Comparison of ENCODE assay signal across 8 cellular contexts in the genomic region with DNA sequence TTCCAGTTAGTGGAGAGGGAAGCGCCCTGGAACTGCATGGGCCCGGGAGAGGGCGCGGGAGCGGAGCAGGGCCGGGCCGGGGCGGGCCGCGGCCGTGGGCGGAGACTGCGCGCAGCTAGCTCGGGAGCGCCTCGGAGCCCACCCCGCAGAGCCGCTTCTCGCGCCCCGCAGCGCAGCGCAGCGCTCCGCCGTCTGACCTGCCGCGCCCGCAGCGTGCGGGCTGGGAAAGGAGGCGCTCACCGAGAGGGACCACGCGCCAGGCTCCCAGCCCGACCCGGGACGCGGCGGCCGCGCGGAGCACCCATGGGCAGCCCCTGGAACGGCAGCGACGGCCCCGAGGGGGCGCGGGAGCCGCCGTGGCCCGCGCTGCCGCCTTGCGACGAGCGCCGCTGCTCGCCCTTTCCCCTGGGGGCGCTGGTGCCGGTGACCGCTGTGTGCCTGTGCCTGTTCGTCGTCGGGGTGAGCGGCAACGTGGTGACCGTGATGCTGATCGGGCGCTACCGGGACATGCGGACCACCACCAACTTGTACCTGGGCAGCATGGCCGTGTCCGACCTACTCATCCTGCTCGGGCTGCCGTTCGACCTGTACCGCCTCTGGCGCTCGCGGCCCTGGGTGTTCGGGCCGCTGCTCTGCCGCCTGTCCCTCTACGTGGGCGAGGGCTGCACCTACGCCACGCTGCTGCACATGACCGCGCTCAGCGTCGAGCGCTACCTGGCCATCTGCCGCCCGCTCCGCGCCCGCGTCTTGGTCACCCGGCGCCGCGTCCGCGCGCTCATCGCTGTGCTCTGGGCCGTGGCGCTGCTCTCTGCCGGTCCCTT. TPM values are rescaled to one million over a fixed set of nuclear protein-coding genes. Genes with fewer than 3 reads are reported as not detected.
DNase-seq lines count a peak whose midpoint lies in the region; TF ChIP-seq lines count a peak whose summit lies in the region.

A gene with protein sequence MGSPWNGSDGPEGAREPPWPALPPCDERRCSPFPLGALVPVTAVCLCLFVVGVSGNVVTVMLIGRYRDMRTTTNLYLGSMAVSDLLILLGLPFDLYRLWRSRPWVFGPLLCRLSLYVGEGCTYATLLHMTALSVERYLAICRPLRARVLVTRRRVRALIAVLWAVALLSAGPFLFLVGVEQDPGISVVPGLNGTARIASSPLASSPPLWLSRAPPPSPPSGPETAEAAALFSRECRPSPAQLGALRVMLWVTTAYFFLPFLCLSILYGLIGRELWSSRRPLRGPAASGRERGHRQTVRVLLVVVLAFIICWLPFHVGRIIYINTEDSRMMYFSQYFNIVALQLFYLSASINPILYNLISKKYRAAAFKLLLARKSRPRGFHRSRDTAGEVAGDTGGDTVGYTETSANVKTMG (plus strand): TSS at position 304 of the 821 bp plus-strand sequence. CDS start 0 bp downstream, at position 304.

- H3K27ac ChIP-seq in ascending aorta (no peak within 1 kb of the TSS), skin epidermis (no peak within 1 kb of the TSS)

- H3K4me1 ChIP-seq in NT2/D1 (ENCODE audit: insufficient read depth, insufficient read length) (no peaks in the 10 kb centered on the region), ascending aorta (no peaks in the 10 kb centered on the region)

- DNase-seq in GM13976 (ENCODE audit: low spot score): peak; percentile 67
- DNase-seq in NT2/D1 (ENCODE audit: low read depth, low spot score): no peak
- DNase-seq in ascending aorta (ENCODE audit: low spot score in 2 of 2): no peak
- no peak for DNase-seq in NCI-H1048 (lab: John Stamatoyannopoulos, UW)
- DNase-seq in middle frontal gyrus (ENCODE audit: extremely low spot score, low spot score): no peak
- no peak for DNase-seq in KG1 (lab: John Stamatoyannopoulos, UW)

- TF ChIP-seq CTCF in GM13976 (IDR thresholded peaks at IDR 0.05; ENCODE audit: borderline replicate concordance, control extremely low read depth, extremely low read depth, insufficient read depth, missing control alignments) (no peak), ascending aorta (IDR thresholded peaks at IDR 0.05) (no peak)

- H3K4me3 ChIP-seq in NT2/D1 (ENCODE audit: insufficient read length, low read depth) (peak within 1 kb of the TSS; percentile 21), ascending aorta (peak within 1 kb of the TSS; percentile 54 to 55), iPS-18c (ENCODE audit: insufficient read depth, low read depth, low read length) (peak within 1 kb of the TSS; percentile 45), skin epidermis (peak within 1 kb of the TSS in 6 of 7 experiments; percentile 21 to 47 (median 35))

- in situ Hi-C loops in GM13976 (cut with MboI; ENCODE audit: low sequenced_read_pairs, unreplicated experiment): no loop called here

- H3K27me3 ChIP-seq in NT2/D1 (ENCODE audit: insufficient read depth, insufficient read length): peaks cover 33% of the 10 kb centered on the region
- peaks cover 7% of the 10 kb centered on the region for H3K27me3 ChIP-seq in ascending aorta

- no peak within 1 kb of the TSS for H3K9ac ChIP-seq in NT2/D1 (ENCODE audit: insufficient read length, low read depth)

- intact Hi-C loops in ascending aorta (cut with DNase I): no loop called here

- H3K36me3 ChIP-seq in NT2/D1 (ENCODE audit: insufficient read depth, insufficient read length, low read length) (no peaks in the 10 kb centered on the region), ascending aorta (no peaks in the 10 kb centered on the region)

- H3K9me3 ChIP-seq in NT2/D1 (ENCODE audit: insufficient read depth, low read length): no peaks in the 10 kb centered on the region; the same call in 1 of the 2 replicates
- H3K9me3 ChIP-seq in ascending aorta: no peaks in the 10 kb centered on the region
- no peaks in the 10 kb centered on the region for H3K9me3 ChIP-seq in iPS-18c (ENCODE audit: control insufficient read depth, insufficient read depth, low read length)

RNA-seq across cellular contexts. Expression of the gene that starts here (rescaled TPM):
- total RNA-seq in ascending aorta: not detected
